8 cellular contexts compared by ENCODE assay signal in the genomic region with DNA sequence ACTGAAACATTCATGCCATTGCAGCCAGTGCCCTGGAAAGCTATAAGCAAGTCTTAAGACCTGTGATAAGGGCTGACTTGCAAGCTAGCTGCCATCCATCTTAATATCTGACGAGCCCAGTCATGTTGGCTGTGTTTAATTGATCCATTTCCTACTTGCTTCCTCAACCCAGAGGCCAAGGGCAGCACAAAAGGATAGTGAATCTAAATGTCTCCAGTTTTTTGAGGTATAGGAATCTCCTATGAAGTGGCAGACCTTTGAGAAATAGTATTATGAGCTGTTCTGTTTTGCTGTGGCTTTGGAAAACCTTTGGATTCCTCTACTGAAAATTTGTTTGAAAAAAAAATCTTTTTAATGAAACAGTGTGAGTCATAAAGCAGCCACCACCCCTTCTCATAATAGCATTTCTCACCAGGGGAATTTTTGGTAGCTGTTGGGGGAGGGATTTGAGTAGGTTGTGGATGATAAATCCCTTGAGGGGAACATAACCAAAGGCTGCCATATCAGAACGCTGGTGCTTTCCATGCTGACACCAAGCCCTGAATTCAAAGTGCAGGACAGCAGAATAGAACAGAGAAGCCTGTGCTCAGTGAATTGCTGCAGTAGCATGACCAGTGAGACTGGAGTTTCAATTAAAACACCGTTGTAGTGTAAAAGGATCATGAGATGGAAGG. TPM values are rescaled to one million over a fixed set of nuclear protein-coding genes. Genes with fewer than 3 reads are reported as not detected.
DNase-seq lines count a peak whose midpoint lies in the region; ATAC-seq, FAIRE-seq and TF ChIP-seq lines count a peak whose summit lies in the region.

No MANE protein-coding gene starts in this region.

- peaks cover 5% of the 10 kb centered on the region for H3K4me1 ChIP-seq in mesenchymal stem cell (ENCODE audit: control insufficient read depth, insufficient read depth, low read depth, low read length)

- peak overlapping the region in 1 of 2 experiments; percentile 40 for H3K23ac ChIP-seq in mesenchymal stem cell (ENCODE audit: low read length in 2 of 2)

- no peaks in the 10 kb centered on the region for H3K9me3 ChIP-seq in mesenchymal stem cell (ENCODE audit: control insufficient read depth, low read length)

- H3K18ac ChIP-seq in mesenchymal stem cell (ENCODE audit: low read depth in 1 of 2, low read length in 2 of 2), result peak overlapping the region in 1 of 2 experiments; percentile 33

- 55% methylated on average over 3 of the region's 3 CpGs for WGBS in mesenchymal stem cell

- peak overlapping the region; percentile 3 for H2AK5ac ChIP-seq in mesenchymal stem cell (ENCODE audit: low read length, severe bottlenecking)

- H3K4me2 ChIP-seq in mesenchymal stem cell (ENCODE audit: low read length, poor library complexity, severe bottlenecking), result peak overlapping the region; percentile 41

- peak overlapping the region; percentile 81 for H3K9ac ChIP-seq in mesenchymal stem cell (ENCODE audit: low read length)

- H4K8ac ChIP-seq in mesenchymal stem cell (ENCODE audit: low read length), result peak overlapping the region; percentile 39

- no peak overlapping the region for H3K14ac ChIP-seq in mesenchymal stem cell (ENCODE audit: low read length in 2 of 2)

- no peak overlapping the region for H4K91ac ChIP-seq in mesenchymal stem cell (ENCODE audit: low read length)

- H3K4me3 ChIP-seq in bronchial epithelial cell (ENCODE audit: low read depth, low read length) (no peak overlapping the region), mesenchymal stem cell (ENCODE audit: insufficient read depth in 1 of 2, low read depth in 1 of 2, low read length in 2 of 2) (peak overlapping the region in 1 of 2 experiments; percentile 52)

- in situ Hi-C loops in SK-MEL-5 (cut with HindIII; ENCODE audit: low pct_unique_long_range_greater_than_20kb, low sequenced_read_pairs), result no loop called here

- H3K4ac ChIP-seq in mesenchymal stem cell (ENCODE audit: low read depth in 1 of 2, low read length in 2 of 2), result peak overlapping the region in 1 of 2 experiments; percentile 15

- H3K36me3 ChIP-seq in bronchial epithelial cell (ENCODE audit: control insufficient read depth, insufficient read depth, low read length) (no peaks in the 10 kb centered on the region), mesenchymal stem cell (ENCODE audit: control insufficient read depth in 1 of 2, insufficient read depth in 2 of 2, low read depth in 1 of 2, low read length in 2 of 2) (no peaks in the 10 kb centered on the region)

- H2BK120ac ChIP-seq in mesenchymal stem cell (ENCODE audit: low read depth, low read length), result no peak overlapping the region

- peak; percentile 54 for ATAC-seq in HG02884 (IDR thresholded peaks at IDR 0.05; ENCODE audit: unreplicated experiment)

- H3K27me3 ChIP-seq in bronchial epithelial cell (ENCODE audit: control insufficient read depth, insufficient read depth, low read length) (no peaks in the 10 kb centered on the region), mesenchymal stem cell (ENCODE audit: control insufficient read depth in 1 of 2, insufficient read depth in 1 of 2, low read length in 2 of 2) (no peaks in the 10 kb centered on the region)

- no peak overlapping the region for H2AFZ ChIP-seq in mesenchymal stem cell (ENCODE audit: low read depth, low read length)

- H2BK12ac ChIP-seq in mesenchymal stem cell (ENCODE audit: low read length in 2 of 2), result no peak overlapping the region

- no peak for FAIRE-seq in bronchial epithelial cell (lab: Jason Lieb, UNC)

- peak; percentile 15 for DNase-seq in activated CD4-positive, CD25-positive, alpha-beta regulatory T cell treated with anti-CD3 and anti-CD28 coated beads, Interleukin-2, amount 50 U/mL, for 16 hours (ENCODE audit: low read depth, low spot score)
- DNase-seq in activated CD4-positive, CD25-positive, alpha-beta regulatory T cell treated with anti-CD3 and anti-CD28 coated beads, Interleukin-2, amount 50 U/mL, for 72 hours, result no peak
- DNase-seq in SK-MEL-5 (ENCODE audit: low read depth, low spot score) (peak; percentile 15), bronchial epithelial cell (ENCODE audit: low read depth) (peak; percentile 97), mesenchymal stem cell (peak; percentile 86), superior temporal gyrus (ENCODE audit: extremely low spot score) (peak; percentile 64), 8988T (no peak)

- no peak for TF ChIP-seq CTCF in bronchial epithelial cell (IDR thresholded peaks at IDR 0.05; ENCODE audit: insufficient read depth, low read length, severe bottlenecking)

- H2BK5ac ChIP-seq in mesenchymal stem cell (ENCODE audit: low read depth, low read length, poor library complexity, severe bottlenecking), result no peak overlapping the region

- no peak overlapping the region for H2BK15ac ChIP-seq in mesenchymal stem cell (ENCODE audit: low read depth, poor library complexity, severe bottlenecking)

- peak overlapping the region; percentile 65 for H3K27ac ChIP-seq in mesenchymal stem cell (ENCODE audit: low read length, poor library complexity, severe bottlenecking)

- H3K79me1 ChIP-seq in mesenchymal stem cell (replicated peaks; ENCODE audit: low read length, poor library complexity, severe bottlenecking), result peaks cover 12% of the 10 kb centered on the region

RNA-seq across cellular contexts. Expression of gene ZNRF1, which starts 12.9 kb away (rescaled TPM):
- 5.8 and 10.6 TPM in 2 replicates for total RNA-seq in SK-MEL-5 (2014; rRNA removed; shearing (Covaris generic))
- polyA plus RNA-seq in SK-MEL-5 (2015; cell fraction: cytosol; rRNA removed), result 14.1 and 16.4 TPM in 2 replicates
- polyA plus RNA-seq in SK-MEL-5 (2015; cell fraction: nucleus; rRNA removed), result 10.3 and 15.3 TPM in 2 replicates
- total RNA-seq in bronchial epithelial cell, result 10.8 and 13.8 TPM in 2 replicates
- 29.7 TPM for polyA plus RNA-seq in mesenchymal stem cell (2013, experiment 1 of 2)
- 27.6 TPM for polyA plus RNA-seq in mesenchymal stem cell (2013, experiment 2 of 2)

RNA-seq across cellular contexts. Expression of gene WDR59, which starts 26.8 kb away (rescaled TPM):
- 15.4 and 34.1 TPM in 2 replicates for total RNA-seq in SK-MEL-5 (2014; rRNA removed; shearing (Covaris generic))
- 30.3 and 36.0 TPM in 2 replicates for polyA plus RNA-seq in SK-MEL-5 (2015; cell fraction: cytosol; rRNA removed)
- polyA plus RNA-seq in SK-MEL-5 (2015; cell fraction: nucleus; rRNA removed), result 174 and 287 TPM in 2 replicates
- 7.6 and 12.5 TPM in 2 replicates for total RNA-seq in bronchial epithelial cell
- polyA plus RNA-seq in mesenchymal stem cell (2013, experiment 1 of 2), result 20.7 TPM
- polyA plus RNA-seq in mesenchymal stem cell (2013, experiment 2 of 2), result 19.7 TPM

Comparison
In these comparisons a context has a peak if more than half of its experiments do, and no peak if none do; other contexts are left out.
1. DNase-seq: peak in activated CD4-positive, CD25-positive, alpha-beta regulatory T cell treated with anti-CD3 and anti-CD28 coated beads, Interleukin-2, amount 50 U/mL, for 16 hours (single experiment), SK-MEL-5 (single experiment), bronchial epithelial cell (single experiment), mesenchymal stem cell (single experiment) and superior temporal gyrus (single experiment); none in activated CD4-positive, CD25-positive, alpha-beta regulatory T cell treated with anti-CD3 and anti-CD28 coated beads, Interleukin-2, amount 50 U/mL, for 72 hours (single experiment) and 8988T (single experiment).